28 cellular contexts compared by ENCODE assay signal in the genomic region with DNA sequence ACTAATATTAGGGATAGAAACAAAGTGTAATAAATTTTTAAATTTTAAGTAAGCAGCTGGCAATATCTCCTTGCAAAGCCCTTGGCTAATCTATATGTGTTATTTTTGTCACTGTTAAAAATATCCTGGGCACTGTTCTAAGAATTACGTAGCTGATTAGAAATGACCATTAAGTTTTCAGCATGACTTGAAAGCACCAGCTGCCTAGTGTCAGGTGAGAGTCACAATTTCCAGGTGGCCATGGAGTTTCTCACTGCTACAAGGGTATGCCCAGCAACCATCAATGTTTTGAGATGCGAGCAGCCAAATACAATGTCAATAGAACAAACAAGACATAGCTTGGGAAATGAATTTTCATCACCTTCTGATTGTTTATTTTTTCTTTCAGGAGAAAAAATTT. TPM values are rescaled to one million over a fixed set of nuclear protein-coding genes. Genes with fewer than 3 reads are reported as not detected.
"Had no signal": no experiment of that assay in that cellular context is flagged by ENCODE, and none has a peak within 500 bp of the region (broad histone marks: within the 10 kb centered on the region; RNA-seq: fewer than 3 reads in every experiment).

No MANE protein-coding gene starts in this region.

- FAIRE-seq: endothelial cell of umbilical vein, TTC549 had no signal

- H3K4me3 ChIP-seq: cardiac muscle cell, gastroesophageal sphincter, left lung, tibial nerve had no signal

- H3K36me3 ChIP-seq: cardiac muscle cell, left lung had no signal

- H3K27ac ChIP-seq: cardiac muscle cell, gastroesophageal sphincter, left lung, tibial nerve, VCaP had no signal

- H3K9me3 ChIP-seq: gastroesophageal sphincter, left lung had no signal

- H3K27me3 ChIP-seq: cardiac muscle cell, gastroesophageal sphincter, left lung, tibial nerve had no signal

- ATAC-seq: activated T-cell treated with anti-CD3 and anti-CD28 coated beads, Interleukin-2, amount 50 U/mL, for 72 hours; effector memory CD8-positive, alpha-beta T cell; gastroesophageal sphincter; left lung had no signal

- H3K4me1 ChIP-seq: gastroesophageal sphincter, left lung, tibial nerve had no signal

- DNase-seq: activated CD4-positive, alpha-beta T cell treated with anti-CD3 and anti-CD28 coated beads for 4 hours; activated CD4-positive, alpha-beta T cell treated with anti-CD3 and anti-CD28 coated beads, Interleukin-2, amount 50 U/mL, for 4 hours; activated naive CD4-positive, alpha-beta T cell treated with Interleukin-2 at 50 U/mL for 16 hours; activated T-cell treated with anti-CD3 and anti-CD28 coated beads for 4 hours; activated T-cell treated with anti-CD3 and anti-CD28 coated beads, Interleukin-2, amount 50 U/mL, for 72 hours; anterior cingulate cortex; cortex of kidney; effector memory CD8-positive, alpha-beta T cell; head of caudate nucleus; kidney glomerular epithelial cell; left lung; retina; stimulated activated naive CD4-positive, alpha-beta T cell treated with Interleukin-2 at 50 U/mL for 16 hours; T-helper 9 cell had no signal

RNA-seq across cellular contexts. Expression of gene GYS2, which starts 23.3 kb away (rescaled TPM):
- total RNA-seq: activated T-cell treated with anti-CD3 and anti-CD28 coated beads, Interleukin-2, amount 50 U/mL, for 72 hours; cardiac muscle cell; chondrocyte; endothelial cell of umbilical vein; fibroblast of lung; fibroblast of villous mesenchyme; gastroesophageal sphincter; left lung; lung microvascular endothelial cell; mucosa of gallbladder; osteocyte; progenitor cell of endocrine pancreas; temporal lobe had no signal
- polyA plus RNA-seq: cardiac muscle cell, fibroblast of lung had no signal
